ENCODE assay signal across 20 cellular contexts in the genomic region with DNA sequence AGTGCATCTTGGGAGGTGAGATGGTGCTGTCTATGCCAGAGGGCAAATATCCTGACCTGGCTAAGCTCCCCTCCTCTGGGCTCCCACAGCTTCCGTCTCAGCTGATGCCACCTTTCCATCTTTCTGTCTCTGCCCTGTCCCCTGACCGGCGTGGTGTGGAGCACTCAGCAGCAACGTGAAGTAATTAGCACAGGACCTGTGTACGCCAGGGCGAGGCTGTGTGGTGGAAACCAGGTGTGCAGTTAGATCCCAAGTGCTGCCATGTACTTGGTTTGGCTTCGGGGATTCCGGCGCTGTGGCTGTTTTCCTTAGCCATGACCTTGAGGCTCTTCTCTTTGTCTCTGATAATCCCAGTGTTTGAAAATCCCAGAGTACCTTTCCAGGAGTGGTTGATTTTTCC. TPM values are rescaled to one million over a fixed set of nuclear protein-coding genes. Genes with fewer than 3 reads are reported as not detected.
DNase-seq lines count a peak whose midpoint lies in the region; ATAC-seq and TF ChIP-seq lines count a peak whose summit lies in the region.
"Had no signal": no experiment of that assay in that cellular context is flagged by ENCODE, and none has a peak within 500 bp of the region (broad histone marks: within the 10 kb centered on the region; RNA-seq: fewer than 3 reads in every experiment).

No MANE protein-coding gene starts in this region.

- no peak overlapping the region for H2BK12ac ChIP-seq in mesenchymal stem cell (ENCODE audit: low read length in 2 of 2)

- H3K23ac ChIP-seq in mesenchymal stem cell (ENCODE audit: low read length in 2 of 2) = no peak overlapping the region

- DNase-seq in activated effector memory CD4-positive, alpha-beta T cell treated with anti-CD3 and anti-CD28 coated beads, Interleukin-2, amount 50 U/mL, for 16 hours = peak; percentile 54
- DNase-seq in activated effector memory CD4-positive, alpha-beta T cell treated with Interleukin-2 at 50 U/mL for 16 hours = no peak
- DNase-seq in Peyer's patch (peak in 2 of 3 donors; percentile 5 to 38), mesenchymal stem cell (no peak)
- DNase-seq in stimulated activated CD4-positive, alpha-beta T cell treated with anti-CD3 and anti-CD28 coated beads, Interleukin-2, amount 100 ng/mL, for 24 hours = no peak
- DNase-seq: CD4-positive, CD25-positive, alpha-beta regulatory T cell; CD8-positive, alpha-beta T cell; DMS 273 treated with DMSO at 0.1 percent for 48 hours; DMS79; EL; GDM1; GM23248; H7; HCEC 1CT had no signal

- WGBS in mesenchymal stem cell = 97% methylated on average over 9 of the region's 9 CpGs

- peak overlapping the region; percentile 1 for H4K91ac ChIP-seq in mesenchymal stem cell (ENCODE audit: low read length)

- H3K4me1 ChIP-seq in Peyer's patch (no peaks in the 10 kb centered on the region), mesenchymal stem cell (ENCODE audit: control insufficient read depth, insufficient read depth, low read depth, low read length) (peaks cover 3% of the 10 kb centered on the region)
- H3K4me1 ChIP-seq: BLaER1, Caco-2 had no signal

- H3K9ac ChIP-seq in mesenchymal stem cell (ENCODE audit: low read length) = no peak overlapping the region
- H3K9ac ChIP-seq: BLaER1, GM23248 had no signal

- no peaks in the 10 kb centered on the region for H3K79me1 ChIP-seq in mesenchymal stem cell (replicated peaks; ENCODE audit: low read length, poor library complexity, severe bottlenecking)

- no peak for TF ChIP-seq CTCF in Peyer's patch (IDR thresholded peaks at IDR 0.05)

- no peak overlapping the region for H2BK15ac ChIP-seq in mesenchymal stem cell (ENCODE audit: low read depth, poor library complexity, severe bottlenecking)

- H3K4ac ChIP-seq in mesenchymal stem cell (ENCODE audit: low read depth in 1 of 2, low read length in 2 of 2) = no peak overlapping the region

- H4K8ac ChIP-seq in mesenchymal stem cell (ENCODE audit: low read length) = no peak overlapping the region

- no peak for ATAC-seq in HG03175 (IDR thresholded peaks at IDR 0.05; ENCODE audit: unreplicated experiment)
- ATAC-seq: CD8-positive, alpha-beta T cell; GM12878 had no signal

- H2AFZ ChIP-seq in mesenchymal stem cell (ENCODE audit: low read depth, low read length) = no peak overlapping the region
- H2AFZ ChIP-seq: GM23248 had no signal

- no peak overlapping the region for H3K14ac ChIP-seq in mesenchymal stem cell (ENCODE audit: low read length in 2 of 2)

- H3K4me3 ChIP-seq in Peyer's patch (no peak overlapping the region), mesenchymal stem cell (ENCODE audit: insufficient read depth in 1 of 2, low read depth in 1 of 2, low read length in 2 of 2) (no peak overlapping the region)
- H3K4me3 ChIP-seq: BLaER1, GM12878, GM23248 had no signal

- H3K27ac ChIP-seq in Peyer's patch (no peak overlapping the region), mesenchymal stem cell (ENCODE audit: low read length, poor library complexity, severe bottlenecking) (no peak overlapping the region)
- H3K27ac ChIP-seq: 22Rv1, BLaER1, C4-2B, GM23248 had no signal

- no peak for TF ChIP-seq POLR2A in Peyer's patch (IDR thresholded peaks at IDR 0.05)

- H2AK5ac ChIP-seq in mesenchymal stem cell (ENCODE audit: low read length, severe bottlenecking) = no peak overlapping the region

- H3K4me2 ChIP-seq in mesenchymal stem cell (ENCODE audit: low read length, poor library complexity, severe bottlenecking) = no peak overlapping the region
- H3K4me2 ChIP-seq: BLaER1 had no signal

- H2BK5ac ChIP-seq in mesenchymal stem cell (ENCODE audit: low read depth, low read length, poor library complexity, severe bottlenecking) = no peak overlapping the region

- H3K18ac ChIP-seq in mesenchymal stem cell (ENCODE audit: low read depth in 1 of 2, low read length in 2 of 2) = no peak overlapping the region

- no peak overlapping the region for H2BK120ac ChIP-seq in mesenchymal stem cell (ENCODE audit: low read depth, low read length)

- H3K9me3 ChIP-seq in Peyer's patch (no peaks in the 10 kb centered on the region), mesenchymal stem cell (ENCODE audit: control insufficient read depth, low read length) (no peaks in the 10 kb centered on the region)
- H3K9me3 ChIP-seq: BLaER1, Caco-2 had no signal

- H3K36me3 ChIP-seq in Peyer's patch (peaks cover 0 to 83% (median 0%) of the 10 kb centered on the region in 3 donors), mesenchymal stem cell (ENCODE audit: control insufficient read depth in 1 of 2, insufficient read depth in 2 of 2, low read depth in 1 of 2, low read length in 2 of 2) (peaks cover 53 to 74% of the 10 kb centered on the region in 2 experiments)

- H3K27me3 ChIP-seq in Peyer's patch (no peaks in the 10 kb centered on the region), mesenchymal stem cell (ENCODE audit: control insufficient read depth in 1 of 2, insufficient read depth in 1 of 2, low read length in 2 of 2) (no peaks in the 10 kb centered on the region)
- H3K27me3 ChIP-seq: BLaER1 had no signal

RNA-seq across cellular contexts. Expression of a gene that starts 36.5 kb away (rescaled TPM):
- total RNA-seq in Peyer's patch = 10 to 100 TPM; 18.4 to 32.7 (median 27.2) TPM
- 33.0 TPM for polyA plus RNA-seq in mesenchymal stem cell (2013, experiment 1 of 2)
- 36.8 TPM for polyA plus RNA-seq in mesenchymal stem cell (2013, experiment 2 of 2)

RNA-seq across cellular contexts. Expression of a gene that starts 36.6 kb away (rescaled TPM):
- 10 to 100 TPM; 31.1 to 51.7 (median 35.0) TPM for total RNA-seq in Peyer's patch
- 64.2 TPM for polyA plus RNA-seq in mesenchymal stem cell (2013, experiment 1 of 2)
- polyA plus RNA-seq in mesenchymal stem cell (2013, experiment 2 of 2) = 81.8 TPM

Comparison
In these comparisons a context has a peak if more than half of its experiments do, and no peak if none do; other contexts are left out.
1. DNase-seq: peak in activated effector memory CD4-positive, alpha-beta T cell treated with anti-CD3 and anti-CD28 coated beads, Interleukin-2, amount 50 U/mL, for 16 hours (single experiment) and Peyer's patch (2 of 3); none in activated effector memory CD4-positive, alpha-beta T cell treated with Interleukin-2 at 50 U/mL for 16 hours (single experiment), mesenchymal stem cell (single experiment) and stimulated activated CD4-positive, alpha-beta T cell treated with anti-CD3 and anti-CD28 coated beads, Interleukin-2, amount 100 ng/mL, for 24 hours (0 of 2).